Comparison of ENCODE assay signal across 19 cellular contexts in genomic region chr16:29737713-29738112, GRCh38. TPM values are rescaled to one million over a fixed set of nuclear protein-coding genes. Genes with fewer than 3 reads are reported as not detected.
DNase-seq lines count a peak whose midpoint lies in the region; ATAC-seq and TF ChIP-seq lines count a peak whose summit lies in the region.
"Had no signal": no experiment of that assay in that cellular context is flagged by ENCODE, and none has a peak within 500 bp of the region (broad histone marks: within the 10 kb centered on the region; RNA-seq: fewer than 3 reads in every experiment).

No MANE protein-coding gene starts in this region.

- H3K4me1 Mint-ChIP-seq in CD4-positive, CD25-positive, alpha-beta regulatory T cell = peaks cover 18 to 78% (median 51%) of the 10 kb centered on the region in 4 donors
- H3K4me1 Mint-ChIP-seq in activated naive CD8-positive, alpha-beta T cell treated with anti-CD3 and anti-CD28 coated beads, Interleukin-2, amount 50 U/mL, for 24 hours = peaks cover 75% of the 10 kb centered on the region
- H3K4me1 Mint-ChIP-seq in natural killer cell (peaks cover 77 to 85% of the 10 kb centered on the region in 2 donors), type B pancreatic cell (ENCODE audit: unreplicated experiment) (no peaks in the 10 kb centered on the region), Caco-2 (ENCODE audit: low read depth, unreplicated experiment) (peaks cover 44% of the 10 kb centered on the region)

- intact Hi-C loops in natural killer cell (cut with micrococcal nuclease) (loop anchor here (1.0 to 2.0 kb wide), 2 partner anchors 9 to 35 kb away; no protein-coding TSS in a partner anchor), Caco-2 (cut with micrococcal nuclease; ENCODE audit: unreplicated experiment) (no loop called here)

- no peak for TF ChIP-seq CTCF in HEK293 (tag by site-specific recombination; IDR thresholded peaks at IDR 0.05)
- no peak for TF ChIP-seq CTCF in natural killer cell (IDR thresholded peaks at IDR 0.05)
- TF ChIP-seq CTCF in type B pancreatic cell (conservative IDR thresholded peaks at IDR 0.05) = no peak
- TF ChIP-seq CTCF in Caco-2 (IDR thresholded peaks at IDR 0.05; ENCODE audit: insufficient read depth in 1 of 2, low read depth in 1 of 2, low read length in 1 of 2, severe bottlenecking in 1 of 2, unreplicated experiment in 1 of 2) = no peak

- no peaks in the 10 kb centered on the region for H3K9me3 ChIP-seq in CD4-positive, CD25-positive, alpha-beta regulatory T cell (ENCODE audit: control insufficient read depth in 2 of 2, low read length in 2 of 2)
- H3K9me3 ChIP-seq in HEK293 (ENCODE audit: control insufficient read depth, insufficient read depth, low read depth, low read length) = no peaks in the 10 kb centered on the region
- H3K9me3 ChIP-seq in Caco-2 = no peaks in the 10 kb centered on the region

- BruUV-seq in Caco-2 (replicated peaks; lab: Mats Ljungman, UMichigan) = no TSS peak

- POLR2A ChIA-PET in HEK293 (lab: Yijun Ruan, JAX) = no interaction called here
- POLR2A ChIA-PET in Caco-2 (lab: Charles Lee) = no interaction called here

- peaks cover 26% of the 10 kb centered on the region for H3K36me3 Mint-ChIP-seq in CD4-positive, CD25-positive, alpha-beta regulatory T cell
- H3K36me3 Mint-ChIP-seq in activated naive CD8-positive, alpha-beta T cell treated with anti-CD3 and anti-CD28 coated beads, Interleukin-2, amount 50 U/mL, for 24 hours (ENCODE audit: low read depth) = peaks cover 7% of the 10 kb centered on the region
- no peaks in the 10 kb centered on the region for H3K36me3 Mint-ChIP-seq in natural killer cell
- H3K36me3 Mint-ChIP-seq in type B pancreatic cell = no peaks in the 10 kb centered on the region
- no peaks in the 10 kb centered on the region for H3K36me3 Mint-ChIP-seq in Caco-2 (ENCODE audit: insufficient read depth, unreplicated experiment)

- peak overlapping the region; percentile 76 for H3K27ac ChIP-seq in CD4-positive, CD25-positive, alpha-beta regulatory T cell (ENCODE audit: insufficient read depth, low read length, poor library complexity, severe bottlenecking)
- no peak overlapping the region for H3K27ac ChIP-seq in HEK293 (ENCODE audit: extremely low read depth, low read depth, low read length)
- H3K27ac ChIP-seq: gastroesophageal sphincter, HL-60 had no signal

- H3K9me3 Mint-ChIP-seq in CD4-positive, CD25-positive, alpha-beta regulatory T cell = peaks cover 0 to 3% (median 0%) of the 10 kb centered on the region in 7 donors
- no peaks in the 10 kb centered on the region for H3K9me3 Mint-ChIP-seq in activated naive CD8-positive, alpha-beta T cell treated with anti-CD3 and anti-CD28 coated beads, Interleukin-2, amount 50 U/mL, for 24 hours
- H3K9me3 Mint-ChIP-seq in natural killer cell = no peaks in the 10 kb centered on the region
- no peaks in the 10 kb centered on the region for H3K9me3 Mint-ChIP-seq in type B pancreatic cell
- H3K9me3 Mint-ChIP-seq in Caco-2 (ENCODE audit: unreplicated experiment) = no peaks in the 10 kb centered on the region

- H3K27me3 Mint-ChIP-seq in CD4-positive, CD25-positive, alpha-beta regulatory T cell = no peaks in the 10 kb centered on the region
- H3K27me3 Mint-ChIP-seq in activated naive CD8-positive, alpha-beta T cell treated with anti-CD3 and anti-CD28 coated beads, Interleukin-2, amount 50 U/mL, for 24 hours = no peaks in the 10 kb centered on the region
- no peaks in the 10 kb centered on the region for H3K27me3 Mint-ChIP-seq in natural killer cell (ENCODE audit: low read depth in 2 of 2)
- peaks cover 3% of the 10 kb centered on the region for H3K27me3 Mint-ChIP-seq in type B pancreatic cell
- H3K27me3 Mint-ChIP-seq in Caco-2 (ENCODE audit: insufficient read depth, unreplicated experiment) = no peaks in the 10 kb centered on the region

- peak overlapping the region; percentile 89 to 91 (median 89) for H3K27ac Mint-ChIP-seq in CD4-positive, CD25-positive, alpha-beta regulatory T cell
- peak overlapping the region; percentile 33 for H3K27ac Mint-ChIP-seq in activated naive CD8-positive, alpha-beta T cell treated with anti-CD3 and anti-CD28 coated beads, Interleukin-2, amount 50 U/mL, for 24 hours
- H3K27ac Mint-ChIP-seq in natural killer cell (peak overlapping the region; percentile 99), type B pancreatic cell (no peak overlapping the region), Caco-2 (ENCODE audit: unreplicated experiment) (no peak overlapping the region)

- CTCF ChIA-PET in HEK293 (lab: Yijun Ruan, JAX) = interaction anchor here (0.7 kb wide), 1 partner anchor 14 kb away, joined by 4 read pairs; no protein-coding TSS in a partner anchor
- CTCF ChIA-PET in Caco-2 (lab: Charles Lee) = no interaction called here

- peaks cover 47% of the 10 kb centered on the region for H3K4me1 ChIP-seq in CD4-positive, CD25-positive, alpha-beta regulatory T cell (ENCODE audit: control insufficient read depth, insufficient read depth, low read length, poor library complexity, severe bottlenecking)
- no peaks in the 10 kb centered on the region for H3K4me1 ChIP-seq in HEK293 (ENCODE audit: control insufficient read depth, insufficient read depth, low read length)
- peaks cover 38% of the 10 kb centered on the region for H3K4me1 ChIP-seq in Caco-2
- H3K4me1 ChIP-seq: gastroesophageal sphincter had no signal

- ATAC-seq in CD4-positive, CD25-positive, alpha-beta regulatory T cell (ENCODE audit: low read depth in 2 of 2) = no peak
- ATAC-seq in activated naive CD8-positive, alpha-beta T cell treated with anti-CD3 and anti-CD28 coated beads, Interleukin-2, amount 50 U/mL, for 24 hours = no peak
- no peak for ATAC-seq in natural killer cell
- ATAC-seq: gastroesophageal sphincter had no signal

- H3K27me3 ChIP-seq in CD4-positive, CD25-positive, alpha-beta regulatory T cell (ENCODE audit: control insufficient read depth, insufficient read depth, low read length) = no peaks in the 10 kb centered on the region
- H3K27me3 ChIP-seq in Caco-2 (replicated peaks; ENCODE audit: control insufficient read depth, insufficient read depth, low read length) = no peaks in the 10 kb centered on the region

- peaks cover 16% of the 10 kb centered on the region for H3K36me3 ChIP-seq in CD4-positive, CD25-positive, alpha-beta regulatory T cell (ENCODE audit: control insufficient read depth, insufficient read depth, low read length)
- H3K36me3 ChIP-seq in HEK293 (ENCODE audit: control insufficient read depth in 2 of 2, insufficient read depth in 1 of 2, low read length in 2 of 2) (no peaks in the 10 kb centered on the region), Caco-2 (ENCODE audit: control insufficient read depth, insufficient read depth, low read length) (no peaks in the 10 kb centered on the region; the same call in none of the 2 replicates)
- H3K36me3 ChIP-seq: gastroesophageal sphincter had no signal

- no peak for DNase-seq in CD4-positive, CD25-positive, alpha-beta regulatory T cell
- DNase-seq in activated naive CD8-positive, alpha-beta T cell treated with anti-CD3 and anti-CD28 coated beads, Interleukin-2, amount 50 U/mL, for 24 hours = no peak
- DNase-seq in natural killer cell (no peak), type B pancreatic cell (ENCODE audit: extremely low spot score, unreplicated experiment) (no peak), HuH-7.5 (ENCODE audit: low spot score) (no peak), Caco-2 (no peak)
- DNase-seq: activated CD8-positive, alpha-beta memory T cell treated with anti-CD3 and anti-CD28 coated beads for 24 hours; activated naive CD4-positive, alpha-beta T cell treated with anti-CD3 and anti-CD28 coated beads for 36 hours; caudate nucleus; NCI-H187 treated with DMSO at 0.1 percent for 48 hours; NCI-H82 had no signal

- peak overlapping the region in 3 of 4 donors; percentile 41 to 87 (median 84) for H3K4me3 Mint-ChIP-seq in CD4-positive, CD25-positive, alpha-beta regulatory T cell
- no peak overlapping the region for H3K4me3 Mint-ChIP-seq in activated naive CD8-positive, alpha-beta T cell treated with anti-CD3 and anti-CD28 coated beads, Interleukin-2, amount 50 U/mL, for 24 hours
- H3K4me3 Mint-ChIP-seq in natural killer cell (peak overlapping the region; percentile 57), type B pancreatic cell (no peak overlapping the region), Caco-2 (ENCODE audit: unreplicated experiment) (no peak overlapping the region)
- H3K4me3 Mint-ChIP-seq: activated naive CD4-positive, alpha-beta T cell treated with anti-CD3 and anti-CD28 coated beads for 36 hours had no signal

- peak overlapping the region; percentile 10 for H3K4me3 ChIP-seq in CD4-positive, CD25-positive, alpha-beta regulatory T cell (ENCODE audit: low read depth, low read length)
- H3K4me3 ChIP-seq in HEK293 (ENCODE audit: low read depth, low read length) = no peak overlapping the region
- no peak overlapping the region for H3K4me3 ChIP-seq in Caco-2 (ENCODE audit: low read depth, low read length)
- H3K4me3 ChIP-seq: gastroesophageal sphincter had no signal

TF ChIP-seq in HEK293, 187 proteins besides CTCF, POLR2A, EP300 and RAD21:
- no peak for TF ChIP-seq ZNF175 (tag by site-specific recombination; IDR thresholded peaks at IDR 0.05)
- TF ChIP-seq ZNF341 (tag by site-specific recombination; IDR thresholded peaks at IDR 0.05; ENCODE audit: low read depth) = 0 out of 2 replicates have a peak, but pooled peaks have one; percentile 10
- TF ChIP-seq GLIS2 (tag by site-specific recombination; IDR thresholded peaks at IDR 0.05) = no peak
- no peak for TF ChIP-seq REPIN1 (tag by site-specific recombination; IDR thresholded peaks at IDR 0.05; ENCODE audit: low read depth)

RNA-seq across cellular contexts. Expression of gene C16orf54, which starts 8.1 kb away (rescaled TPM):
- total RNA-seq in CD4-positive, CD25-positive, alpha-beta regulatory T cell = 89.4 TPM
- 10 to 100 TPM; 31.4 to 84.9 (median 57.2) TPM for polyA plus RNA-seq in CD4-positive, CD25-positive, alpha-beta regulatory T cell
- total RNA-seq in natural killer cell (100 to 1,000 TPM in 2 of 3 donors, 10 to 100 TPM in 1; 100.0 to 172 (median 146) TPM), type B pancreatic cell (ENCODE audit: low replicate concordance) (2.1 and 3.3 TPM in 2 replicates), Caco-2 (2022) (not detected in 2 replicates)
- total RNA-seq: endothelial cell of umbilical vein had no signal
- polyA plus RNA-seq: BJ, endothelial cell of umbilical vein had no signal

RNA-seq across cellular contexts. Expression of gene ZG16, which starts 40.3 kb away (rescaled TPM):
- total RNA-seq in CD4-positive, CD25-positive, alpha-beta regulatory T cell = not detected
- polyA plus RNA-seq in CD4-positive, CD25-positive, alpha-beta regulatory T cell = not detected
- total RNA-seq in natural killer cell = not detected
- 0.85 and 1.5 TPM in 2 replicates for total RNA-seq in type B pancreatic cell (ENCODE audit: low replicate concordance)
- 1.4 and 1.9 TPM in 2 replicates for total RNA-seq in Caco-2 (2022)
- total RNA-seq: activated naive CD4-positive, alpha-beta T cell treated with anti-CD3 and anti-CD28 coated beads for 36 hours; endothelial cell of umbilical vein; gastroesophageal sphincter; mesenteric fat pad; omental fat pad; skeletal muscle tissue had no signal
- polyA plus RNA-seq: BJ, endothelial cell of umbilical vein had no signal

RNA-seq across cellular contexts. Expression of gene KIF22, which starts 52.8 kb away (rescaled TPM):
- total RNA-seq in CD4-positive, CD25-positive, alpha-beta regulatory T cell = 89.1 TPM
- polyA plus RNA-seq in CD4-positive, CD25-positive, alpha-beta regulatory T cell = 10 to 100 TPM; 49.4 to 65.1 (median 56.1) TPM
- total RNA-seq in natural killer cell (10 to 100 TPM; 73.4 to 96.0 (median 86.5) TPM), type B pancreatic cell (ENCODE audit: low replicate concordance) (54.8 and 112 TPM in 2 replicates), Caco-2 (2022) (134 and 152 TPM in 2 replicates)

RNA-seq across cellular contexts. Expression of gene QPRT, which starts 58.7 kb away (rescaled TPM):
- total RNA-seq in CD4-positive, CD25-positive, alpha-beta regulatory T cell = 2.4 TPM
- 1 to 10 TPM in 1 of 4 donors, under 1 TPM in 3; 0.53 to 2.1 (median 0.69) TPM for polyA plus RNA-seq in CD4-positive, CD25-positive, alpha-beta regulatory T cell
- total RNA-seq in natural killer cell (1 to 10 TPM; 2.5 to 6.3 (median 4.7) TPM), type B pancreatic cell (ENCODE audit: low replicate concordance) (92.3 and 129 TPM in 2 replicates), Caco-2 (2022) (176 and 178 TPM in 2 replicates)

Comparison
In these comparisons a context has a peak if more than half of its experiments do, and no peak if none do; other contexts are left out.
1. H3K27ac Mint-ChIP-seq: peak in CD4-positive, CD25-positive, alpha-beta regulatory T cell (3 of 3), activated naive CD8-positive, alpha-beta T cell treated with anti-CD3 and anti-CD28 coated beads, Interleukin-2, amount 50 U/mL, for 24 hours (single experiment) and natural killer cell (2 of 2); none in type B pancreatic cell (single experiment) and Caco-2 (single experiment).
2. H3K4me3 Mint-ChIP-seq: peak in CD4-positive, CD25-positive, alpha-beta regulatory T cell (3 of 4) and natural killer cell (single experiment); none in activated naive CD8-positive, alpha-beta T cell treated with anti-CD3 and anti-CD28 coated beads, Interleukin-2, amount 50 U/mL, for 24 hours (single experiment), type B pancreatic cell (single experiment) and Caco-2 (single experiment).
3. RNA of gene C16orf54, which starts 8.1 kb away (total RNA-seq): 100.0 to 172 TPM in natural killer cell and 89.4 TPM in CD4-positive, CD25-positive, alpha-beta regulatory T cell (single experiment); 2.1 to 3.3 TPM in type B pancreatic cell and not detected in Caco-2; every median in the first group is over 10 times any median in the second.